Comparison of ENCODE assay signal across 33 cellular contexts in genomic region chr4:74013269-74013668, GRCh38. TPM values are rescaled to one million over a fixed set of nuclear protein-coding genes. Genes with fewer than 3 reads are reported as not detected.
"Had no signal": no experiment of that assay in that cellular context is flagged by ENCODE, and none has a peak within 500 bp of the region (broad histone marks: within the 10 kb centered on the region; RNA-seq: fewer than 3 reads in every experiment).

No MANE protein-coding gene starts in this region.

- H3K27me3 ChIP-seq: colonic mucosa, esophagus squamous epithelium, gastrocnemius medialis, heart right ventricle had no signal

- H3K36me3 ChIP-seq: colonic mucosa, esophagus squamous epithelium, gastrocnemius medialis, heart right ventricle had no signal

- H3K4me3 ChIP-seq: colonic mucosa, esophagus squamous epithelium, gastrocnemius medialis, heart right ventricle, lung, mucosa of descending colon had no signal

- H3K27ac ChIP-seq: colonic mucosa, epithelial cell of prostate, esophagus squamous epithelium, gastrocnemius medialis, heart right ventricle had no signal

- H3K4me1 ChIP-seq: colonic mucosa, esophagus squamous epithelium, gastrocnemius medialis had no signal

- H3K9me3 ChIP-seq: colonic mucosa, esophagus squamous epithelium, gastrocnemius medialis, heart right ventricle, mucosa of descending colon had no signal

- ATAC-seq: effector memory CD8-positive, alpha-beta T cell; esophagus mucosa; gastrocnemius medialis; heart right ventricle; left colon; left lobe of liver; left ventricle myocardium superior; mucosa of descending colon had no signal

- FAIRE-seq: endometrium, kidney had no signal

- DNase-seq: colonic mucosa; cortex of kidney; effector CD8-positive, alpha-beta T cell; effector memory CD8-positive, alpha-beta T cell; endodermal cell; erythroblast; esophagus squamous epithelium; foreskin fibroblast; foreskin melanocyte; gastrocnemius medialis; glutamatergic neuron; head of caudate nucleus; heart right ventricle; hippocampal formation; immature natural killer cell; islet precursor cell; kidney; kidney glomerular epithelial cell; left colon; left ventricle myocardium superior; mesenchymal stem cell; mucosa of descending colon; naive B cell had no signal

RNA-seq across cellular contexts. Expression of gene CXCL5, which starts 14.8 kb away (rescaled TPM):
- total RNA-seq: left lobe of liver, left ventricle myocardium superior, lower leg skin, myocyte had no signal

RNA-seq across cellular contexts. Expression of gene CXCL3, which starts 25.2 kb away (rescaled TPM):
- total RNA-seq: left lobe of liver had no signal
- polyA plus RNA-seq: immature natural killer cell had no signal

RNA-seq across cellular contexts. Expression of gene PPBP, which starts 25.3 kb away (rescaled TPM):
- total RNA-seq: colonic mucosa, dermis microvascular lymphatic vessel endothelial cell, endodermal cell, gastrocnemius medialis, kidney, left colon, mesothelial cell of epicardium, mucosa of descending colon, myocyte had no signal

RNA-seq across cellular contexts. Expression of gene PF4, which starts 31.4 kb away (rescaled TPM):
- total RNA-seq: dermis microvascular lymphatic vessel endothelial cell, esophagus mucosa, esophagus squamous epithelium, gastrocnemius medialis, kidney, left ventricle myocardium superior, lower leg skin, mesenteric fat pad, mesothelial cell of epicardium, myocyte had no signal
